20 cellular contexts compared by ENCODE assay signal in genomic region chr2:162070228-162070918, GRCh38. TPM values are rescaled to one million over a fixed set of nuclear protein-coding genes. Genes with fewer than 3 reads are reported as not detected.
DNase-seq lines count a peak whose midpoint lies in the region; ATAC-seq and TF ChIP-seq lines count a peak whose summit lies in the region.
"Had no signal": no experiment of that assay in that cellular context is flagged by ENCODE, and none has a peak within 500 bp of the region (broad histone marks: within the 10 kb centered on the region; RNA-seq: fewer than 3 reads in every experiment).

No MANE protein-coding gene starts in this region.

- CTCF ChIA-PET in activated CD8-positive, alpha-beta memory T cell treated with anti-CD3 and anti-CD28 coated beads, Interleukin-2, amount 10 ng/mL, durations not matched to agents 7 days and 5 days (lab: Charles Lee) = interaction anchor here (1.0 to 1.7 kb wide), 3 partner anchors 13 to 229 kb away, joined by 3 to 4 read pairs (median 3); no protein-coding TSS in a partner anchor
- CTCF ChIA-PET in CD8-positive, alpha-beta memory T cell (lab: Charles Lee) = no interaction called here
- CTCF ChIA-PET in PC-9 (lab: Charles Lee) (no interaction called here), HEK293T (lab: Yijun Ruan, JAX) (no interaction called here)

- H3K27me3 Mint-ChIP-seq in activated CD8-positive, alpha-beta memory T cell treated with anti-CD3 and anti-CD28 coated beads, Interleukin-2, amount 10 ng/mL, durations not matched to agents 7 days and 5 days = no peaks in the 10 kb centered on the region
- H3K27me3 Mint-ChIP-seq in CD8-positive, alpha-beta memory T cell = peaks cover 5 to 11% of the 10 kb centered on the region in 2 donors
- no peaks in the 10 kb centered on the region for H3K27me3 Mint-ChIP-seq in activated T-helper 17 cell treated with anti-CD3 and anti-CD28 coated beads, Interleukin-2, amount 50 U/mL, for 72 hours

- H3F3A ChIP-seq in PC-9 (ENCODE audit: insufficient read depth, low read depth) = no peaks in the 10 kb centered on the region

- no peaks in the 10 kb centered on the region for H3K9me3 ChIP-seq in CD8-positive, alpha-beta memory T cell (ENCODE audit: low read length)
- no peaks in the 10 kb centered on the region for H3K9me3 ChIP-seq in osteoblast (ENCODE audit: low read depth, low read length)
- H3K9me3 ChIP-seq in PC-9 (ENCODE audit: insufficient read depth, low read depth) = no peaks in the 10 kb centered on the region
- H3K9me3 ChIP-seq: HAP-1, psoas muscle had no signal

- peaks cover 69% of the 10 kb centered on the region for H3K36me3 Mint-ChIP-seq in activated CD8-positive, alpha-beta memory T cell treated with anti-CD3 and anti-CD28 coated beads, Interleukin-2, amount 10 ng/mL, durations not matched to agents 7 days and 5 days
- peaks cover 3 to 8% (median 3%) of the 10 kb centered on the region in 3 donors for H3K36me3 Mint-ChIP-seq in CD8-positive, alpha-beta memory T cell
- peaks cover 39% of the 10 kb centered on the region for H3K36me3 Mint-ChIP-seq in activated T-helper 17 cell treated with anti-CD3 and anti-CD28 coated beads, Interleukin-2, amount 50 U/mL, for 72 hours (ENCODE audit: low read depth)

- H4K20me1 ChIP-seq in osteoblast (ENCODE audit: insufficient read depth, low read length) = no peaks in the 10 kb centered on the region
- no peaks in the 10 kb centered on the region for H4K20me1 ChIP-seq in PC-9 (ENCODE audit: insufficient read depth)

- BruUV-seq in PC-9 (replicated peaks; lab: Mats Ljungman, UMichigan) = no TSS peak

- H3K36me3 ChIP-seq in CD8-positive, alpha-beta memory T cell (ENCODE audit: insufficient read depth, low read length) = no peaks in the 10 kb centered on the region
- H3K36me3 ChIP-seq in osteoblast (ENCODE audit: insufficient read depth, low read length) (no peaks in the 10 kb centered on the region), PC-9 (ENCODE audit: low read depth) (no peaks in the 10 kb centered on the region)
- H3K36me3 ChIP-seq: cardiac muscle cell, HAP-1 had no signal

- intact Hi-C loops in PC-9 (cut with micrococcal nuclease; ENCODE audit: unreplicated experiment) = no loop called here

- DNase-seq in activated CD8-positive, alpha-beta memory T cell treated with anti-CD3 and anti-CD28 coated beads, Interleukin-2, amount 10 ng/mL, durations not matched to agents 7 days and 5 days = no peak
- no peak for DNase-seq in activated CD8-positive, alpha-beta memory T cell treated with anti-CD3 and anti-CD28 coated beads, Interleukin-2, amount 50 U/mL, for 48 hours
- DNase-seq in CD8-positive, alpha-beta memory T cell = no peak
- peak; percentile 31 for DNase-seq in osteoblast (ENCODE audit: insufficient read length, low spot score, missing footprints)
- no peak for DNase-seq in activated gamma-delta T cell (lab: John Stamatoyannopoulos, UW)
- no peak for DNase-seq in PC-9
- DNase-seq in HEK293T (ENCODE audit: extremely low spot score) = no peak
- DNase-seq: activated B cell treated with CpG ODN at 0.5 μM for 24 hours; activated CD8-positive, alpha-beta memory T cell treated with anti-CD3 and anti-CD28 coated beads, Interleukin-2, amount 50 U/mL, for 4 hours; glutamatergic neuron; MM.1S; NCI-H187; psoas muscle; stimulated activated naive CD4-positive, alpha-beta T cell had no signal

- H3K9me3 Mint-ChIP-seq in activated CD8-positive, alpha-beta memory T cell treated with anti-CD3 and anti-CD28 coated beads, Interleukin-2, amount 10 ng/mL, durations not matched to agents 7 days and 5 days (ENCODE audit: low read depth) = no peaks in the 10 kb centered on the region
- H3K9me3 Mint-ChIP-seq in CD8-positive, alpha-beta memory T cell = no peaks in the 10 kb centered on the region
- H3K9me3 Mint-ChIP-seq in activated T-helper 17 cell treated with anti-CD3 and anti-CD28 coated beads, Interleukin-2, amount 50 U/mL, for 72 hours = no peaks in the 10 kb centered on the region
- H3K9me3 Mint-ChIP-seq: activated B cell treated with CpG ODN at 0.5 μM for 24 hours had no signal

- H3K27me3 ChIP-seq in CD8-positive, alpha-beta memory T cell (ENCODE audit: insufficient read depth, low read length, poor library complexity, severe bottlenecking) = no peaks in the 10 kb centered on the region
- H3K27me3 ChIP-seq in osteoblast (ENCODE audit: insufficient read depth, low read length) (no peaks in the 10 kb centered on the region), PC-9 (ENCODE audit: insufficient read depth, low read depth) (no peaks in the 10 kb centered on the region)

- peak overlapping the region; percentile 61 for H3K4me3 Mint-ChIP-seq in activated CD8-positive, alpha-beta memory T cell treated with anti-CD3 and anti-CD28 coated beads, Interleukin-2, amount 10 ng/mL, durations not matched to agents 7 days and 5 days
- H3K4me3 Mint-ChIP-seq in CD8-positive, alpha-beta memory T cell = peak overlapping the region in 5 of 7 donors; percentile 10 to 98 (median 96)
- peak overlapping the region; percentile 90 for H3K4me3 Mint-ChIP-seq in activated T-helper 17 cell treated with anti-CD3 and anti-CD28 coated beads, Interleukin-2, amount 50 U/mL, for 72 hours
- H3K4me3 Mint-ChIP-seq: activated B cell treated with CpG ODN at 0.5 μM for 24 hours had no signal

- peaks cover 61% of the 10 kb centered on the region for H3K4me1 Mint-ChIP-seq in activated CD8-positive, alpha-beta memory T cell treated with anti-CD3 and anti-CD28 coated beads, Interleukin-2, amount 10 ng/mL, durations not matched to agents 7 days and 5 days
- peaks cover 51 to 83% (median 54%) of the 10 kb centered on the region in 3 donors for H3K4me1 Mint-ChIP-seq in CD8-positive, alpha-beta memory T cell
- H3K4me1 Mint-ChIP-seq in activated T-helper 17 cell treated with anti-CD3 and anti-CD28 coated beads, Interleukin-2, amount 50 U/mL, for 72 hours = peaks cover 36% of the 10 kb centered on the region

- H3K27ac ChIP-seq in CD8-positive, alpha-beta memory T cell (ENCODE audit: low read depth, low read length) = no peak overlapping the region
- peak overlapping the region; percentile 13 for H3K27ac ChIP-seq in osteoblast (ENCODE audit: low read depth, low read length)
- no peak overlapping the region for H3K27ac ChIP-seq in PC-9
- H3K27ac ChIP-seq: cardiac muscle cell, psoas muscle had no signal

- POLR2A ChIA-PET in CD8-positive, alpha-beta memory T cell (lab: Charles Lee) = no interaction called here
- POLR2A ChIA-PET in PC-9 (lab: Charles Lee; ENCODE audit: unreplicated experiment) = no interaction called here
- POLR2A ChIA-PET in HEK293T (lab: Yijun Ruan, JAX) = no interaction called here

- no peaks in the 10 kb centered on the region for H3K9me2 ChIP-seq in PC-9 (ENCODE audit: insufficient read depth)

- TF ChIP-seq CTCF in osteoblast (IDR thresholded peaks at IDR 0.05; ENCODE audit: extremely low read depth, low read depth, low read length) = no peak
- no peak for TF ChIP-seq CTCF in PC-9 (conservative IDR thresholded peaks at IDR 0.05)

- H3K4me3 ChIP-seq in CD8-positive, alpha-beta memory T cell (ENCODE audit: low read length) = no peak overlapping the region
- no peak overlapping the region for H3K4me3 ChIP-seq in osteoblast (ENCODE audit: insufficient read depth, low read length)
- no peak overlapping the region for H3K4me3 ChIP-seq in PC-9
- H3K4me3 ChIP-seq: cardiac muscle cell, HAP-1, lung, psoas muscle had no signal

- H3K4me2 ChIP-seq in osteoblast (ENCODE audit: insufficient read depth, low read length) = no peak overlapping the region
- no peak overlapping the region for H3K4me2 ChIP-seq in PC-9

- H2AFZ ChIP-seq in osteoblast (ENCODE audit: low read length) = no peak overlapping the region
- H2AFZ ChIP-seq in PC-9 = no peak overlapping the region

- H3K27ac Mint-ChIP-seq in activated CD8-positive, alpha-beta memory T cell treated with anti-CD3 and anti-CD28 coated beads, Interleukin-2, amount 10 ng/mL, durations not matched to agents 7 days and 5 days = no peak overlapping the region
- peak overlapping the region in 5 of 8 donors; percentile 21 to 97 (median 66) for H3K27ac Mint-ChIP-seq in CD8-positive, alpha-beta memory T cell
- H3K27ac Mint-ChIP-seq in activated T-helper 17 cell treated with anti-CD3 and anti-CD28 coated beads, Interleukin-2, amount 50 U/mL, for 72 hours = peak overlapping the region; percentile 14
- H3K27ac Mint-ChIP-seq: activated B cell treated with CpG ODN at 0.5 μM for 24 hours had no signal

- H3K79me2 ChIP-seq in osteoblast (ENCODE audit: insufficient read depth, low read length) (peaks cover 29% of the 10 kb centered on the region), PC-9 (ENCODE audit: low read depth) (no peaks in the 10 kb centered on the region)

- no peak for ATAC-seq in activated CD8-positive, alpha-beta memory T cell treated with anti-CD3 and anti-CD28 coated beads, Interleukin-2, amount 10 ng/mL, durations not matched to agents 7 days and 5 days
- ATAC-seq in activated T-helper 17 cell treated with anti-CD3 and anti-CD28 coated beads, Interleukin-2, amount 50 U/mL, for 72 hours (replicated peaks) = no peak
- ATAC-seq: esophagus mucosa, psoas muscle had no signal

- H3K4me1 ChIP-seq in CD8-positive, alpha-beta memory T cell (ENCODE audit: insufficient read depth, low read length) = peaks cover 36% of the 10 kb centered on the region
- H3K4me1 ChIP-seq in osteoblast (ENCODE audit: insufficient read depth, low read length) (peaks cover 52% of the 10 kb centered on the region), PC-9 (replicated peaks; ENCODE audit: insufficient read depth) (no peaks in the 10 kb centered on the region)
- H3K4me1 ChIP-seq: psoas muscle had no signal

TF ChIP-seq in HEK293T, 16 proteins besides CTCF, POLR2A, EP300 and RAD21 (continues in another document):
- no peak for TF ChIP-seq CTBP1 (IDR thresholded peaks at IDR 0.05; ENCODE audit: borderline replicate concordance)
- no peak for TF ChIP-seq L3MBTL2 (conservative IDR thresholded peaks at IDR 0.05)
- no peak for TF ChIP-seq FOXA1 (IDR thresholded peaks at IDR 0.05)
- no peak for TF ChIP-seq ARNT (IDR thresholded peaks at IDR 0.05)
- TF ChIP-seq PKNOX1 (IDR thresholded peaks at IDR 0.05) = no peak
- no peak for TF ChIP-seq SUZ12 (IDR thresholded peaks at IDR 0.05)
- TF ChIP-seq NFRKB (IDR thresholded peaks at IDR 0.05) = no peak

RNA-seq across cellular contexts. Expression of gene DPP4, which starts 3.6 kb away (rescaled TPM):
- total RNA-seq in activated CD8-positive, alpha-beta memory T cell treated with anti-CD3 and anti-CD28 coated beads, Interleukin-2, amount 10 ng/mL, durations not matched to agents 7 days and 5 days = 100 to 1,000 TPM; 106 to 115 TPM
- total RNA-seq in CD8-positive, alpha-beta memory T cell = 10 to 100 TPM; 14.6 to 15.4 TPM
- 71.7 TPM for polyA plus RNA-seq in CD8-positive, alpha-beta memory T cell
- total RNA-seq in activated T-helper 17 cell treated with anti-CD3 and anti-CD28 coated beads, Interleukin-2, amount 50 U/mL, for 72 hours = 10 to 100 TPM; 34.6 to 97.7 TPM
- 192 and 256 TPM in 2 replicates for total RNA-seq in osteoblast
- total RNA-seq in PC-9 (2021) = 0.35 and 0.48 TPM in 2 replicates
- total RNA-seq: cardiac muscle cell had no signal
- polyA plus RNA-seq: neural cell had no signal

Comparison
In these comparisons a context has a peak if more than half of its experiments do, and no peak if none do; other contexts are left out.
1. RNA of gene DPP4, which starts 3.6 kb away (total RNA-seq): 192 to 256 TPM in osteoblast, 106 to 115 TPM in activated CD8-positive, alpha-beta memory T cell treated with anti-CD3 and anti-CD28 coated beads, Interleukin-2, amount 10 ng/mL, durations not matched to agents 7 days and 5 days, 34.6 to 97.7 TPM in activated T-helper 17 cell treated with anti-CD3 and anti-CD28 coated beads, Interleukin-2, amount 50 U/mL, for 72 hours and 14.6 to 15.4 TPM in CD8-positive, alpha-beta memory T cell; 0.35 to 0.48 TPM in PC-9; every median in the first group is over 10 times any median in the second.
2. Peak in every context shown above with its lines, with median percentiles within 50 percentile points of each other: H3K4me3 Mint-ChIP-seq.